Comparison of ENCODE assay signal across 20 cellular contexts in the genomic region with DNA sequence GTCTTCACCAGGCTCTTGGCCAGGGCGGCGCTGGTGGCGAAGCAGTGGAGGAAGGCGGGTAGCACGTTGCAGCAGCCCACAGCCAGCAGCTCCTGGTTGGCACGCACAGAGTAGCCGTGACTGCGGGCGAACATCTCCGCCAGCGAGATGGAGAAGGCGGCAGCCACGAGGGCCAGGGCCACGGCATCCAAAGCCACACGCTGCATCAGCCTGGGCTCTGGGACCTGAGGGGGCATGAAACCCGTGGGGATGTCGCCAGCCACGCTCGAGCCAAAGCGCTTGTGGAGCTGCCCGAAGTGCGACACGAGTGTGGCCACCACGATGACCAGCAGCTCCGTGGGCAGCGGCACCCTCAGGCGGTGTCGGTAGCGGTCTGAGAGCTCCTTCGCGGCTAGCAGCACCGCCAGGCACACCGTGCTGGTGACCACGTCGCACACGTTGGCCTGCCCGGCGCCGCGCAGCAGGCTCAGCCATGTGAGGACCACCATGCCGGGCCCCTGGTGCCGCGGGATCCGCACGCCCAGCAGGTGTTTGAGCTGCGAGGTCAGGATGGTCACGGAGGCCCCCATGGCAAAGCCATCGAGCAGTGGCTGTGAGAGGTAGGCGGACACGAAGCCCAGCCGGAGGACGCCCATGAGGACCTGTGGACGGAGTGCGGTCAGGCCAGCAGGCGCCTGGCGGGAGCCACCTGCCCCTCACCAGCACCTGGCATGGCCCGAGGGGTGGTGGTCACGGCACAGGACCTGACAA. TPM values are rescaled to one million over a fixed set of nuclear protein-coding genes. Genes with fewer than 3 reads are reported as not detected.
"Had no signal": no experiment of that assay in that cellular context is flagged by ENCODE, and none has a peak within 500 bp of the region (broad histone marks: within the 10 kb centered on the region; RNA-seq: fewer than 3 reads in every experiment).

No MANE protein-coding gene starts in this region.

- ATAC-seq: activated naive CD8-positive, alpha-beta T cell treated with anti-CD3 and anti-CD28 coated beads, Interleukin-2, amount 50 U/mL, for 24 hours; gastroesophageal sphincter; left lung; mucosa of descending colon; natural killer cell treated with Interleukin-12 subunit alpha and Interleukin-12 subunit beta and Interleukin-15 and Interleukin-18, amount 100 ng/mL, for 72 hours; right lobe of liver had no signal

- H3K27ac ChIP-seq: gastroesophageal sphincter, left lung, right lobe of liver, tibial nerve had no signal

- H3K27me3 ChIP-seq: gastroesophageal sphincter, left lung, right lobe of liver, tibial nerve had no signal

- H3K9me3 ChIP-seq: gastroesophageal sphincter, left lung, mucosa of descending colon, right lobe of liver, tibial nerve had no signal

- H3K4me3 ChIP-seq: gastroesophageal sphincter, left lung, mucosa of descending colon, right lobe of liver, tibial nerve had no signal

- FAIRE-seq: endothelial cell of umbilical vein had no signal

- DNase-seq: activated CD4-positive, alpha-beta memory T cell treated with anti-CD3 and anti-CD28 coated beads for 36 hours; activated CD4-positive, alpha-beta T cell treated with anti-CD3 and anti-CD28 coated beads, Interleukin-2, amount 10 ng/mL, durations not matched to agents 24 days and 14 days; activated CD4-positive, CD25-positive, alpha-beta regulatory T cell treated with anti-CD3 and anti-CD28 coated beads, Interleukin-2, amount 50 U/mL, for 72 hours; activated naive CD8-positive, alpha-beta T cell treated with anti-CD3 and anti-CD28 coated beads, Interleukin-2, amount 50 U/mL, for 24 hours; activated T-cell treated with anti-CD3 and anti-CD28 coated beads, Interleukin-2, amount 50 U/mL, for 48 hours; amygdala; central memory CD4-positive, alpha-beta T cell; head of caudate nucleus; hypothalamus; kidney glomerular epithelial cell; stimulated activated CD4-positive, alpha-beta T cell treated with anti-CD3 and anti-CD28 coated beads, Interleukin-2, amount 100 ng/mL, for 48 hours; stimulated activated naive CD4-positive, alpha-beta T cell treated with Interleukin-2 at 50 U/mL for 16 hours had no signal

RNA-seq across cellular contexts. Expression of a gene that starts 3.3 kb away (rescaled TPM):
- total RNA-seq: activated CD4-positive, alpha-beta memory T cell treated with anti-CD3 and anti-CD28 coated beads for 36 hours; activated CD4-positive, alpha-beta T cell treated with anti-CD3 and anti-CD28 coated beads, Interleukin-2, amount 10 ng/mL, durations not matched to agents 24 days and 14 days; endothelial cell of umbilical vein; gastroesophageal sphincter; skeletal muscle tissue had no signal
